ENCODE assay signal across 8 cellular contexts in genomic region chr7:139360948-139361307, GRCh38. TPM values are rescaled to one million over a fixed set of nuclear protein-coding genes. Genes with fewer than 3 reads are reported as not detected.
A peak's percentile ranks its signal among the peaks of the same experiment; 100 is the strongest.
DNase-seq lines count a peak whose midpoint lies in the region; FAIRE-seq and TF ChIP-seq lines count a peak whose summit lies in the region.

No MANE protein-coding gene starts in this region.

- peak overlapping the region; percentile 79 for H3K4me3 ChIP-seq in Loucy (ENCODE audit: low read length, poor library complexity, severe bottlenecking)
- H3K4me3 ChIP-seq in effector memory CD4-positive, alpha-beta T cell (ENCODE audit: insufficient read depth, low read depth, low read length, poor library complexity, severe bottlenecking), result peak overlapping the region; percentile 99

- H3K79me2 ChIP-seq in Loucy (ENCODE audit: insufficient read depth, low read length), result peaks cover 71% of the 10 kb centered on the region

- H3K36me3 ChIP-seq in Loucy (ENCODE audit: insufficient read depth, low read length), result peaks cover 15% of the 10 kb centered on the region; the same call in 1 of the 2 replicates
- H3K36me3 ChIP-seq in effector memory CD4-positive, alpha-beta T cell (ENCODE audit: control insufficient read depth, insufficient read depth, low read length), result peaks cover 15% of the 10 kb centered on the region

- no peaks in the 10 kb centered on the region for H3K27me3 ChIP-seq in Loucy (ENCODE audit: insufficient read depth, low read length, poor library complexity, severe bottlenecking)
- no peaks in the 10 kb centered on the region for H3K27me3 ChIP-seq in effector memory CD4-positive, alpha-beta T cell (replicated peaks; ENCODE audit: control insufficient read depth, insufficient read depth, low read length, poor library complexity, severe bottlenecking)

- no peaks in the 10 kb centered on the region for H3K27me3 Mint-ChIP-seq in neural crest cell (ENCODE audit: low read depth)

- no peaks in the 10 kb centered on the region for H3K9me3 Mint-ChIP-seq in neural crest cell

- H3K4me1 Mint-ChIP-seq in neural crest cell, result peaks cover 45% of the 10 kb centered on the region

- H3K27ac ChIP-seq in C4-2B, result peak overlapping the region; percentile 98
- H3K27ac ChIP-seq in effector memory CD4-positive, alpha-beta T cell (ENCODE audit: insufficient read depth, low read length, poor library complexity, severe bottlenecking), result peak overlapping the region; percentile 97

- peaks cover 6% of the 10 kb centered on the region for H3K36me3 Mint-ChIP-seq in neural crest cell (ENCODE audit: low read depth)

- peak overlapping the region; percentile 99 for H3K9ac ChIP-seq in Loucy (ENCODE audit: low read depth, low read length, poor library complexity, severe bottlenecking)

- TF ChIP-seq CTCF in C4-2B (conservative IDR thresholded peaks at IDR 0.05), result no peak
- no peak for TF ChIP-seq CTCF in Loucy (conservative IDR thresholded peaks at IDR 0.05; ENCODE audit: low read length)
- TF ChIP-seq CTCF in neural crest cell (conservative IDR thresholded peaks at IDR 0.05), result no peak

- peaks cover 7% of the 10 kb centered on the region for H3F3A ChIP-seq in Loucy (ENCODE audit: low read depth)

- H4K20me1 ChIP-seq in Loucy (ENCODE audit: insufficient read depth, low read length, poor library complexity, severe bottlenecking), result peaks cover 55% of the 10 kb centered on the region

- H3K4me1 ChIP-seq in Loucy (ENCODE audit: insufficient read depth, low read length, poor library complexity, severe bottlenecking), result peaks cover 40% of the 10 kb centered on the region
- H3K4me1 ChIP-seq in effector memory CD4-positive, alpha-beta T cell (ENCODE audit: control insufficient read depth, insufficient read depth, low read length, poor library complexity, severe bottlenecking), result peaks cover 17% of the 10 kb centered on the region

- peak overlapping the region; percentile 98 for H3K4me3 Mint-ChIP-seq in neural crest cell

- H2AFZ ChIP-seq in Loucy (ENCODE audit: low read length), result no peak overlapping the region

- no peaks in the 10 kb centered on the region for H3K9me3 ChIP-seq in Loucy (ENCODE audit: insufficient read depth, low read depth, low read length)
- no peaks in the 10 kb centered on the region for H3K9me3 ChIP-seq in effector memory CD4-positive, alpha-beta T cell (ENCODE audit: control insufficient read depth, low read length)

- peak overlapping the region; percentile 98 for H3K4me2 ChIP-seq in Loucy (ENCODE audit: low read depth, low read length, poor library complexity, severe bottlenecking)

- H3K9me2 ChIP-seq in Loucy (replicated peaks; ENCODE audit: low read depth, low read length), result no peaks in the 10 kb centered on the region

- DNase-seq in effector memory CD4-positive, alpha-beta T cell, result no peak
- DNase-seq in neural crest cell (ENCODE audit: low read depth, low spot score) (no peak), GM19240 (ENCODE audit: insufficient read length, low spot score) (no peak), SHP77 (lab: John Stamatoyannopoulos, UW) (no peak), RCC 7860 (ENCODE audit: low spot score) (no peak)
- no peak for DNase-seq in stimulated activated CD4-positive, alpha-beta T cell treated with anti-CD3 and anti-CD28 coated beads, Interleukin-12 subunit alpha, Interleukin-12 subunit beta, amount 100 ng/mL, for 4 hours

- H3K27ac Mint-ChIP-seq in neural crest cell (ENCODE audit: unreplicated experiment), result peak overlapping the region; percentile 98

- FAIRE-seq in RCC 7860 (lab: Jason Lieb, UNC), result no peak

RNA-seq across cellular contexts. Expression of gene LUC7L2, which starts 1.2 kb away (rescaled TPM):
- total RNA-seq in neural crest cell, result 102 and 107 TPM in 2 replicates

RNA-seq across cellular contexts. Expression of gene FMC1, which starts 19.8 kb away (rescaled TPM):
- 18.3 and 24.8 TPM in 2 replicates for total RNA-seq in neural crest cell
